11 cellular contexts compared by ENCODE assay signal in the genomic region with DNA sequence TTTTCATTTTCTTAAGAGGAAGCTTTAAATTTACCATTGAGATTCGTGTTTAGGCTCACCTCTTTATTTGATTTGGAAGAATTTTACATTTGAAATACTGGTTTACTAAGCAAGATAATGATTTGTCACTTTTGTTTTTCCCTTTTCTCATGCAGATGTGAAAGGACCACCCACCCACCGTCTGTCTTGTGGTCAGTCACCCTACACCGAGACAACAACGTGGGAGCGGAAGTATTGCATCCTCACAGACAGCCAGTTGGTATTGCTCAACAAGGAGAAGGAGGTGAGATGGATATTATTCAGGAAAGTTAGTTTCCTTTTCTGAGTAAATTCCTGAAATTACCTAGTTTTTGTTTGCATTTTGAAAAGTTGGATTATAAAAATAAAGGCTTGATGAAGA.
DNase-seq lines count a peak whose midpoint lies in the region; ATAC-seq, FAIRE-seq and TF ChIP-seq lines count a peak whose summit lies in the region.
"Had no signal": no experiment of that assay in that cellular context is flagged by ENCODE, and none has a peak within 500 bp of the region (broad histone marks: within the 10 kb centered on the region; RNA-seq: fewer than 3 reads in every experiment).

No MANE protein-coding gene starts in this region.

- no peak overlapping the region for H3K4me3 ChIP-seq in left lung

- intact Hi-C loops in MCF 10A (cut with micrococcal nuclease), result loop anchor here (1.0 to 5.0 kb wide), 7 partner anchors 45 to 1386 kb away; no protein-coding TSS in a partner anchor
- intact Hi-C loops in left lung (cut with DNase I), result no loop called here

- no TSS peak for BruUV-seq in MCF 10A (replicated peaks; lab: Mats Ljungman, UMichigan)

- H3K9me3 Mint-ChIP-seq in MCF 10A (ENCODE audit: unreplicated experiment), result no peaks in the 10 kb centered on the region
- H3K9me3 Mint-ChIP-seq: T-helper 2 cell treated with Interferon-gamma antibody and Interleukin-4, amounts not matched to agents 5 μg/mL and 100 μg/mL, for 36 hours had no signal

- no peak for TF ChIP-seq POLR2A in GM18505 (IDR thresholded peaks at IDR 0.05; ENCODE audit: borderline replicate concordance, extremely low read depth, insufficient read depth, insufficient read length)

- peaks cover 33% of the 10 kb centered on the region for H3K4me1 Mint-ChIP-seq in MCF 10A (ENCODE audit: insufficient read depth, unreplicated experiment)
- H3K4me1 Mint-ChIP-seq: activated CD8-positive, alpha-beta memory T cell treated with anti-CD3 and anti-CD28 coated beads, Interleukin-2, amount 10 ng/mL, durations not matched to agents 7 days and 5 days had no signal

- H3K36me3 ChIP-seq in left lung, result no peaks in the 10 kb centered on the region

- TF ChIP-seq CTCF in D721Med (IDR thresholded peaks at IDR 0.05; ENCODE audit: insufficient read depth, missing control alignments) (no peak), MCF 10A (IDR thresholded peaks at IDR 0.05; ENCODE audit: unreplicated experiment) (no peak), left lung (IDR thresholded peaks at IDR 0.05) (no peak)

- peak overlapping the region; percentile 11 to 50 for H3K27ac ChIP-seq in left lung

- FAIRE-seq in D721Med (lab: Jason Lieb, UNC), result peak; percentile 53

- H3K27ac Mint-ChIP-seq in MCF 10A (ENCODE audit: low read depth, unreplicated experiment), result peak overlapping the region; percentile 28
- H3K27ac Mint-ChIP-seq: activated CD8-positive, alpha-beta memory T cell treated with anti-CD3 and anti-CD28 coated beads, Interleukin-2, amount 10 ng/mL, durations not matched to agents 7 days and 5 days; natural killer cell; T-helper 2 cell treated with Interferon-gamma antibody and Interleukin-4, amounts not matched to agents 5 μg/mL and 100 μg/mL, for 36 hours had no signal

- H3K36me3 Mint-ChIP-seq in MCF 10A (ENCODE audit: insufficient read depth, unreplicated experiment), result peaks cover 18% of the 10 kb centered on the region
- H3K36me3 Mint-ChIP-seq: activated CD8-positive, alpha-beta memory T cell treated with anti-CD3 and anti-CD28 coated beads, Interleukin-2, amount 10 ng/mL, durations not matched to agents 7 days and 5 days; natural killer cell had no signal

- POLR2A ChIA-PET in MCF 10A (lab: Yijun Ruan, JAX), result interaction anchor here (0.5 to 2.1 kb wide), 12 partner anchors 10 to 335 kb away, joined by 3 to 14 read pairs (median 3); a partner anchor contains a TSS

- DNase-seq in D721Med (ENCODE audit: insufficient read length, low spot score), result no peak
- peak; percentile 45 to 79 for DNase-seq in NOMO-1 (lab: John Stamatoyannopoulos, UW; ENCODE audit: unreplicated experiment in 2 of 2)
- peak; percentile 93 for DNase-seq in MCF 10A (ENCODE audit: unreplicated experiment)
- DNase-seq in left lung, result no peak
- no peak for DNase-seq in NCI-H2029 treated with DMSO at 0.1 percent for 48 hours (lab: John Stamatoyannopoulos, UW)
- DNase-seq in NCI-H2107 treated with DMSO at 0.1 percent for 48 hours (lab: John Stamatoyannopoulos, UW; ENCODE audit: unreplicated experiment), result no peak
- no peak for DNase-seq in LoVo (ENCODE audit: low spot score)
- DNase-seq: activated CD8-positive, alpha-beta memory T cell treated with anti-CD3 and anti-CD28 coated beads, Interleukin-2, amount 10 ng/mL, durations not matched to agents 7 days and 5 days; natural killer cell had no signal

- peak; percentile 46 for ATAC-seq in left lung
- no peak for ATAC-seq in GM18505 (IDR thresholded peaks at IDR 0.05; ENCODE audit: unreplicated experiment)
- ATAC-seq: activated CD8-positive, alpha-beta memory T cell treated with anti-CD3 and anti-CD28 coated beads, Interleukin-2, amount 10 ng/mL, durations not matched to agents 7 days and 5 days; natural killer cell had no signal

- H3K27me3 Mint-ChIP-seq in MCF 10A (ENCODE audit: insufficient read depth, unreplicated experiment), result no peaks in the 10 kb centered on the region
- H3K27me3 Mint-ChIP-seq: activated CD8-positive, alpha-beta memory T cell treated with anti-CD3 and anti-CD28 coated beads, Interleukin-2, amount 10 ng/mL, durations not matched to agents 7 days and 5 days had no signal

- H3K4me1 ChIP-seq in left lung, result peaks cover 9 to 38% of the 10 kb centered on the region in 2 donors

- no peaks in the 10 kb centered on the region for H3K9me3 ChIP-seq in left lung

- no peak overlapping the region for H3K4me3 Mint-ChIP-seq in MCF 10A (ENCODE audit: unreplicated experiment)
- H3K4me3 Mint-ChIP-seq: activated CD8-positive, alpha-beta memory T cell treated with anti-CD3 and anti-CD28 coated beads, Interleukin-2, amount 10 ng/mL, durations not matched to agents 7 days and 5 days; natural killer cell; T-helper 2 cell treated with Interferon-gamma antibody and Interleukin-4, amounts not matched to agents 5 μg/mL and 100 μg/mL, for 36 hours had no signal

- CTCF ChIA-PET in MCF 10A (lab: Yijun Ruan, JAX), result interaction anchor here (0.5 to 7.9 kb wide), 40 partner anchors 8 to 1387 kb away, joined by 3 to 171 read pairs (median 5); a partner anchor contains a TSS

- no peaks in the 10 kb centered on the region for H3K27me3 ChIP-seq in left lung

Comparison
In these comparisons a context has a peak if more than half of its experiments do, and no peak if none do; other contexts are left out.
1. DNase-seq: peak in NOMO-1 (2 of 2) and MCF 10A (single experiment); none in D721Med (single experiment), left lung (0 of 2), NCI-H2029 treated with DMSO at 0.1 percent for 48 hours (single experiment), NCI-H2107 treated with DMSO at 0.1 percent for 48 hours (single experiment) and LoVo (single experiment).